ENCODE assay signal across 8 cellular contexts in genomic region chr22:40950888-40951794, GRCh38. TPM values are rescaled to one million over a fixed set of nuclear protein-coding genes. Genes with fewer than 3 reads are reported as not detected.
A peak's percentile ranks its signal among the peaks of the same experiment; 100 is the strongest.
DNase-seq lines count a peak whose midpoint lies in the region; ATAC-seq and TF ChIP-seq lines count a peak whose summit lies in the region.

RBX1 (plus strand) TSS chr22:40951378; CDS start chr22:40951399, 21 bp downstream.

- peak within 1 kb of the TSS; percentile 98 for H3K27ac Mint-ChIP-seq in activated T-helper 2 cell treated with anti-CD3 and anti-CD28 coated beads, Interferon-gamma antibody, Interleukin-2, Interleukin-4, amounts not matched to agents 10 μg/mL and 5 μg/mL and 100 μg/mL, durations not matched to agents 14 hours and 24 hours and 36 hours
- peak within 1 kb of the TSS; percentile 98 to 100 (median 99) for H3K27ac Mint-ChIP-seq in naive thymus-derived CD8-positive, alpha-beta T cell

- peaks cover 28% of the 10 kb centered on the region for H3K4me1 Mint-ChIP-seq in activated T-helper 2 cell treated with anti-CD3 and anti-CD28 coated beads, Interferon-gamma antibody, Interleukin-2, Interleukin-4, amounts not matched to agents 10 μg/mL and 5 μg/mL and 100 μg/mL, durations not matched to agents 14 hours and 24 hours and 36 hours (ENCODE audit: low read depth)
- H3K4me1 Mint-ChIP-seq in naive thymus-derived CD8-positive, alpha-beta T cell = peaks cover 12 to 39% (median 32%) of the 10 kb centered on the region in 4 donors

- POLR2A ChIA-PET in RWPE1 (lab: Yijun Ruan, JAX; ENCODE audit: low non-redundant PET) = no interaction called here
- POLR2A ChIA-PET in naive thymus-derived CD8-positive, alpha-beta T cell (lab: Charles Lee) = interaction anchor here (0.5 to 5.9 kb wide), 30 partner anchors 9 to 716 kb away, joined by 3 to 142 read pairs (median 4); partner anchors contain the start of genes ACO2, DESI1, EP300 and MRTFA

- CTCF ChIA-PET in RWPE1 (lab: Yijun Ruan, JAX) = interaction anchor here (0.5 to 1.0 kb wide), 4 partner anchors 10 to 142 kb away, joined by 4 to 6 read pairs (median 4); partner anchors contain the start of gene EP300

- DNase-seq in Daoy (ENCODE audit: low read depth) (peak; percentile 99), GOT3 (lab: John Stamatoyannopoulos, UW) (peak; percentile 97), LNCaP clone FGC (ENCODE audit: low read depth) (peak; percentile 91), RWPE1 (ENCODE audit: low spot score) (peak; percentile 94), fibroblast of mammary gland (ENCODE audit: low read depth) (peak; percentile 98)
- DNase-seq in activated T-helper 2 cell treated with anti-CD3 and anti-CD28 coated beads, Interferon-gamma antibody, Interleukin-2, Interleukin-4, amounts not matched to agents 10 μg/mL and 5 μg/mL and 100 μg/mL, durations not matched to agents 14 hours and 24 hours and 36 hours (ENCODE audit: low spot score) = peak; percentile 98
- peak; percentile 98 to 100 (median 99) for DNase-seq in naive thymus-derived CD8-positive, alpha-beta T cell
- peak; percentile 98 to 100 (median 100) for DNase-seq in stimulated activated naive CD4-positive, alpha-beta T cell (lab: John Stamatoyannopoulos, UW)

- no peaks in the 10 kb centered on the region for H3K27me3 Mint-ChIP-seq in activated T-helper 2 cell treated with anti-CD3 and anti-CD28 coated beads, Interferon-gamma antibody, Interleukin-2, Interleukin-4, amounts not matched to agents 10 μg/mL and 5 μg/mL and 100 μg/mL, durations not matched to agents 14 hours and 24 hours and 36 hours (ENCODE audit: low read depth)
- peaks cover 0 to 2% (median 0%) of the 10 kb centered on the region in 5 donors for H3K27me3 Mint-ChIP-seq in naive thymus-derived CD8-positive, alpha-beta T cell

- H3K4me3 ChIP-seq in LNCaP clone FGC (ENCODE audit: low read depth, low read length) = peak within 1 kb of the TSS; percentile 97
- peak within 1 kb of the TSS; percentile 94 for H3K4me3 ChIP-seq in fibroblast of mammary gland (ENCODE audit: control insufficient read depth, low read depth, low read length)

- TF ChIP-seq CTCF in LNCaP clone FGC (IDR thresholded peaks at IDR 0.05; ENCODE audit: control insufficient read depth, extremely low read depth, insufficient read depth) (no peak), RWPE1 (conservative IDR thresholded peaks at IDR 0.05; ENCODE audit: low read depth) (no peak), fibroblast of mammary gland (conservative IDR thresholded peaks at IDR 0.05; ENCODE audit: control insufficient read depth, insufficient read depth, low read depth, low read length) (no peak)

- no peaks in the 10 kb centered on the region for H3K9me3 Mint-ChIP-seq in activated T-helper 2 cell treated with anti-CD3 and anti-CD28 coated beads, Interferon-gamma antibody, Interleukin-2, Interleukin-4, amounts not matched to agents 10 μg/mL and 5 μg/mL and 100 μg/mL, durations not matched to agents 14 hours and 24 hours and 36 hours
- no peaks in the 10 kb centered on the region for H3K9me3 Mint-ChIP-seq in naive thymus-derived CD8-positive, alpha-beta T cell

- intact Hi-C loops in activated T-helper 2 cell treated with anti-CD3 and anti-CD28 coated beads, Interferon-gamma antibody, Interleukin-2, Interleukin-4, amounts not matched to agents 10 μg/mL and 5 μg/mL and 100 μg/mL, durations not matched to agents 14 hours and 24 hours and 36 hours (cut with micrococcal nuclease) = loop anchor here (1.0 to 5.0 kb wide), 10 partner anchors 28 to 1419 kb away; partner anchors contain the start of genes ACO2, L3MBTL2, PHF5A and RANGAP1

- ATAC-seq in naive thymus-derived CD8-positive, alpha-beta T cell = peak; percentile 80 to 82

- peak within 1 kb of the TSS; percentile 89 for H3K27ac ChIP-seq in RWPE1

- H3K4me3 Mint-ChIP-seq in activated T-helper 2 cell treated with anti-CD3 and anti-CD28 coated beads, Interferon-gamma antibody, Interleukin-2, Interleukin-4, amounts not matched to agents 10 μg/mL and 5 μg/mL and 100 μg/mL, durations not matched to agents 14 hours and 24 hours and 36 hours (ENCODE audit: low read depth) = peak within 1 kb of the TSS; percentile 95
- H3K4me3 Mint-ChIP-seq in naive thymus-derived CD8-positive, alpha-beta T cell = peak within 1 kb of the TSS; percentile 97 to 100 (median 99)

- H3K36me3 Mint-ChIP-seq in activated T-helper 2 cell treated with anti-CD3 and anti-CD28 coated beads, Interferon-gamma antibody, Interleukin-2, Interleukin-4, amounts not matched to agents 10 μg/mL and 5 μg/mL and 100 μg/mL, durations not matched to agents 14 hours and 24 hours and 36 hours (ENCODE audit: low read depth) = peaks cover 38% of the 10 kb centered on the region
- H3K36me3 Mint-ChIP-seq in naive thymus-derived CD8-positive, alpha-beta T cell = peaks cover 0 to 27% (median 2%) of the 10 kb centered on the region in 3 donors

RNA-seq across cellular contexts. Expression of gene RBX1, which starts in this region (rescaled TPM):
- 88.6 and 91.9 TPM in 2 replicates for total RNA-seq in Daoy (2014; rRNA removed; shearing (Covaris generic))
- total RNA-seq in activated T-helper 2 cell treated with anti-CD3 and anti-CD28 coated beads, Interferon-gamma antibody, Interleukin-2, Interleukin-4, amounts not matched to agents 10 μg/mL and 5 μg/mL and 100 μg/mL, durations not matched to agents 14 hours and 24 hours and 36 hours = 103 and 110 TPM in 2 replicates
- total RNA-seq in naive thymus-derived CD8-positive, alpha-beta T cell = 10 to 100 TPM; 37.0 to 37.5 TPM
- 100 to 1,000 TPM; 134 to 152 (median 148) TPM for polyA plus RNA-seq in naive thymus-derived CD8-positive, alpha-beta T cell

Comparison
In these comparisons a context has a peak if more than half of its experiments do, and no peak if none do; other contexts are left out.
1. Peak in every context shown above with its lines: DNase-seq, ATAC-seq, H3K4me3 ChIP-seq and H3K27ac ChIP-seq.